In genomic region chr5:80592105-80592504, GRCh38 we compare ENCODE assay signal across 28 cellular contexts. TPM values are rescaled to one million over a fixed set of nuclear protein-coding genes. Genes with fewer than 3 reads are reported as not detected.
"Had no signal": no experiment of that assay in that cellular context is flagged by ENCODE, and none has a peak within 500 bp of the region (broad histone marks: within the 10 kb centered on the region; RNA-seq: fewer than 3 reads in every experiment).

No MANE protein-coding gene starts in this region.

- H3K36me3 ChIP-seq: MG63, Peyer's patch had no signal

- H3K4me1 Mint-ChIP-seq: activated B cell treated with CpG ODN at 0.5 μM for 24 hours; activated CD4-positive, alpha-beta T cell treated with anti-CD3 and anti-CD28 coated beads, Interleukin-2, amount 10 ng/mL, durations not matched to agents 7 days and 5 days; activated T-helper 17 cell treated with anti-CD3 and anti-CD28 coated beads, Interleukin-2, amount 50 U/mL, for 72 hours had no signal

- FAIRE-seq: TTC549 had no signal

- H3K9ac ChIP-seq: KMS-11 had no signal

- H3K27me3 Mint-ChIP-seq: activated T-helper 17 cell treated with anti-CD3 and anti-CD28 coated beads, Interleukin-2, amount 50 U/mL, for 72 hours; IgD-negative memory B cell had no signal

- H3K9me3 Mint-ChIP-seq: activated B cell treated with CpG ODN at 0.5 μM for 24 hours; activated CD4-positive, alpha-beta memory T cell treated with anti-CD3 and anti-CD28 coated beads for 36 hours; activated CD4-positive, alpha-beta T cell treated with anti-CD3 and anti-CD28 coated beads, Interleukin-2, amount 10 ng/mL, durations not matched to agents 7 days and 5 days; activated naive CD4-positive, alpha-beta T cell treated with anti-CD3 and anti-CD28 coated beads for 36 hours; activated T-cell treated with anti-CD3 and anti-CD28 coated beads, Interleukin-2, amount 50 U/mL, for 4 hours; activated T-helper 17 cell treated with anti-CD3 and anti-CD28 coated beads, Interleukin-2, amount 50 U/mL, for 72 hours; IgD-negative memory B cell; T-helper 1 cell treated with Interleukin-12 subunit alpha and Interleukin-12 subunit beta and Interleukin-4 antibody, amounts not matched to agents 30 μg/mL and 1 μg/mL, for 36 hours had no signal

- H3K36me3 Mint-ChIP-seq: activated CD4-positive, alpha-beta memory T cell treated with anti-CD3 and anti-CD28 coated beads for 36 hours; activated naive CD8-positive, alpha-beta T cell; IgD-negative memory B cell had no signal

- ATAC-seq: activated T-cell treated with anti-CD3 and anti-CD28 coated beads, Interleukin-2, amount 50 U/mL, for 4 hours; activated T-helper 17 cell treated with anti-CD3 and anti-CD28 coated beads, Interleukin-2, amount 50 U/mL, for 72 hours had no signal

- H3K27me3 ChIP-seq: MG63, Peyer's patch had no signal

- H3K4me3 Mint-ChIP-seq: activated B cell treated with CpG ODN at 0.5 μM for 24 hours; activated CD4-positive, alpha-beta memory T cell treated with anti-CD3 and anti-CD28 coated beads for 36 hours; activated CD4-positive, alpha-beta T cell treated with anti-CD3 and anti-CD28 coated beads, Interleukin-2, amount 10 ng/mL, durations not matched to agents 7 days and 5 days; activated naive CD4-positive, alpha-beta T cell treated with anti-CD3 and anti-CD28 coated beads for 36 hours; activated naive CD8-positive, alpha-beta T cell; activated T-cell treated with anti-CD3 and anti-CD28 coated beads, Interleukin-2, amount 50 U/mL, for 4 hours; activated T-helper 17 cell treated with anti-CD3 and anti-CD28 coated beads, Interleukin-2, amount 50 U/mL, for 72 hours; IgD-negative memory B cell; T-helper 1 cell treated with Interleukin-12 subunit alpha and Interleukin-12 subunit beta and Interleukin-4 antibody, amounts not matched to agents 30 μg/mL and 1 μg/mL, for 36 hours had no signal

- H3K4me1 ChIP-seq: Peyer's patch had no signal

- H3K4me3 ChIP-seq: MG63, Peyer's patch had no signal

- H3K27ac ChIP-seq: KMS-11, Peyer's patch, RWPE1 had no signal

- H3K9me3 ChIP-seq: MG63, Peyer's patch had no signal

- DNase-seq: activated B cell treated with CpG ODN at 0.5 μM for 24 hours; activated CD4-positive, alpha-beta memory T cell treated with anti-CD3 and anti-CD28 coated beads for 36 hours; activated CD4-positive, alpha-beta T cell treated with anti-CD3 and anti-CD28 coated beads for 1 hour; activated CD4-positive, alpha-beta T cell treated with anti-CD3 and anti-CD28 coated beads, Interleukin-2, amount 10 ng/mL, durations not matched to agents 7 days and 5 days; activated CD8-positive, alpha-beta memory T cell treated with anti-CD3 and anti-CD28 coated beads for 24 hours; activated gamma-delta T cell; activated naive CD4-positive, alpha-beta T cell treated with anti-CD3 and anti-CD28 coated beads for 36 hours; activated T-cell treated with anti-CD3 and anti-CD28 coated beads, Interleukin-2, amount 50 U/mL, for 4 hours; caudate nucleus; MV-4-11; NCI-H1092 treated with DMSO at 0.1 percent for 48 hours; NCI-H1436; NCI-H1694 treated with DMSO at 0.1 percent for 48 hours; NCI-H2029 treated with DMSO at 0.1 percent for 48 hours; NCI-H510A treated with DMSO at 0.1 percent for 48 hours; NCI-H69; NK-92 treated with Interleukin-12 subunit alpha and Interleukin-12 subunit beta, amount 100 ng/mL, for 24 hours; OCI-M1; Peyer's patch; SHP77 had no signal

- H3K27ac Mint-ChIP-seq: activated B cell treated with CpG ODN at 0.5 μM for 24 hours; activated CD4-positive, alpha-beta memory T cell treated with anti-CD3 and anti-CD28 coated beads for 36 hours; activated CD4-positive, alpha-beta T cell treated with anti-CD3 and anti-CD28 coated beads, Interleukin-2, amount 10 ng/mL, durations not matched to agents 7 days and 5 days; activated naive CD4-positive, alpha-beta T cell treated with anti-CD3 and anti-CD28 coated beads for 36 hours; activated naive CD8-positive, alpha-beta T cell; activated T-helper 17 cell treated with anti-CD3 and anti-CD28 coated beads, Interleukin-2, amount 50 U/mL, for 72 hours; T-helper 1 cell treated with Interleukin-12 subunit alpha and Interleukin-12 subunit beta and Interleukin-4 antibody, amounts not matched to agents 30 μg/mL and 1 μg/mL, for 36 hours had no signal

- H3K4me2 ChIP-seq: KMS-11 had no signal

RNA-seq across cellular contexts. Expression of gene ANKRD34B, which starts 22.0 kb away (rescaled TPM):
- total RNA-seq: activated B cell treated with CpG ODN at 0.5 μM for 24 hours; activated CD4-positive, alpha-beta memory T cell treated with anti-CD3 and anti-CD28 coated beads for 36 hours; activated CD4-positive, alpha-beta T cell treated with anti-CD3 and anti-CD28 coated beads, Interleukin-2, amount 10 ng/mL, durations not matched to agents 7 days and 5 days; activated T-cell treated with anti-CD3 and anti-CD28 coated beads, Interleukin-2, amount 50 U/mL, for 4 hours; activated T-helper 17 cell treated with anti-CD3 and anti-CD28 coated beads, Interleukin-2, amount 50 U/mL, for 72 hours; Peyer's patch had no signal
- polyA plus RNA-seq: IgD-negative memory B cell had no signal
